ENCODE assay signal across 10 cellular contexts in the genomic region with DNA sequence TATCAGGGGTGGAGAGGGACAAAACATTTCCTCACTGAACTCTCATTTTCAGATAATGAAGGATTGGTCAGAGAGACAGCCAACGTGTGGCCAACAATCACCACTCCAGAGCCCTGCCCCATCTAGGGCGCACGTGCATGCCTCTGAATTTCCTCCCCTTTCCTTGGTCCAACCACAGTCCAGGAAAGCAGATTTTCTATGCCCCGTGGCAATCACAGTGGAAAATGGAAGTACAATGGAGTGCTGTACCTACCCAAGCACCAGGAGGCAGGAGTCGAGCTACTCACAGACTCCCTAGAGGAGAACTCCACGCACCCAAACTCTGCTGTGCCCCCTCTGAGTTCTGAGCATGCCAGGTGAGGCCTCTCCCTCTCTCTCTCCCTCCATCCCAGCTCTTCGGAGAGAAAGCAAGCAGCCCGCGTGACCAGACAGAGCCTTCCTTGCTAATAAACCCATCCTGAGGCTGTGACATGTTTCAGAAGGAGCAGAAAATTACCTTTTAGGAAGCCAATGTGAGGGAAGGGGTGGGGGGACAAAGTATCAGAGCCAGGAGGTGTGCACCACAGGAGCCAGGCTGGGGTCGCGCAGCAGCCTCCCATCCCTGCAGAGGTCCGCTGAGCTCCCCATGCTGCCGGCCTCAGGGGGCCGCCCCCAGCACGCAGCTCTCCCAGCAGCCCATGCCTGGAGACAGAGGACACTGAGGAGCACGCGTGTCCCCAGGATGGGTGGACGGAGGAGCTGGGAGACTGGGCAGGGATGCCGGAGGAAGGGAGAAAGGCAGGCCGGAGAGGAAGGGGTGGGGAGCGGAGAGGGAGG.
DNase-seq lines count a peak whose midpoint lies in the region; ATAC-seq and TF ChIP-seq lines count a peak whose summit lies in the region.
"Had no signal": no experiment of that assay in that cellular context is flagged by ENCODE, and none has a peak within 500 bp of the region (broad histone marks: within the 10 kb centered on the region; RNA-seq: fewer than 3 reads in every experiment).

No MANE protein-coding gene starts in this region.

- no peaks in the 10 kb centered on the region for H3K9me2 ChIP-seq in HCT116 (ENCODE audit: insufficient read depth)

- no peaks in the 10 kb centered on the region for H3K36me3 ChIP-seq in CD4-positive, CD25-positive, alpha-beta regulatory T cell (ENCODE audit: control insufficient read depth, insufficient read depth, low read length)
- H3K36me3 ChIP-seq in HCT116 (ENCODE audit: control insufficient read depth in 1 of 2, insufficient read depth in 2 of 2, low read length in 2 of 2): no peaks in the 10 kb centered on the region
- no peaks in the 10 kb centered on the region for H3K36me3 ChIP-seq in right atrium auricular region

- H3K27me3 ChIP-seq in CD4-positive, CD25-positive, alpha-beta regulatory T cell (ENCODE audit: control insufficient read depth, insufficient read depth, low read length): no peaks in the 10 kb centered on the region
- H3K27me3 ChIP-seq in HCT116 (ENCODE audit: insufficient read depth, low read length) (no peaks in the 10 kb centered on the region), right atrium auricular region (no peaks in the 10 kb centered on the region)

- TF ChIP-seq POLR2A in HCT116 (IDR thresholded peaks at IDR 0.05; ENCODE audit: borderline replicate concordance, extremely low read depth, insufficient read depth, insufficient read length): no peak

- no peak overlapping the region for H2AFZ ChIP-seq in HCT116 (ENCODE audit: low read depth, low read length, poor library complexity, severe bottlenecking)
- H2AFZ ChIP-seq: GM23338 had no signal

- CTCF ChIA-PET in HCT116 (lab: Charles Lee): no interaction called here
- CTCF ChIA-PET in activated CD8-positive, alpha-beta T cell treated with anti-CD3 and anti-CD28 coated beads for 36 hours (lab: Charles Lee): interaction anchor here (0.9 to 3.5 kb wide), 3 partner anchors 12 to 288 kb away, joined by 3 to 33 read pairs (median 9); no protein-coding TSS in a partner anchor

- BruUV-seq in HCT116 (replicated peaks; lab: Mats Ljungman, UMichigan): no TSS peak

- H3K36me3 Mint-ChIP-seq in CD4-positive, CD25-positive, alpha-beta regulatory T cell: no peaks in the 10 kb centered on the region
- H3K36me3 Mint-ChIP-seq in activated CD8-positive, alpha-beta T cell treated with anti-CD3 and anti-CD28 coated beads for 36 hours (ENCODE audit: low read depth): peaks cover 2% of the 10 kb centered on the region

- H4K20me1 ChIP-seq in HCT116 (ENCODE audit: insufficient read depth): no peaks in the 10 kb centered on the region

- intact Hi-C loops in HCT116 (cut with micrococcal nuclease): no loop called here
- intact Hi-C loops in activated CD8-positive, alpha-beta T cell treated with anti-CD3 and anti-CD28 coated beads for 36 hours (cut with micrococcal nuclease): loop anchor here (5.0 to 10.0 kb wide), 2 partner anchors 55 to 157 kb away; a partner anchor contains a TSS

- no peaks in the 10 kb centered on the region for H3K9me3 Mint-ChIP-seq in CD4-positive, CD25-positive, alpha-beta regulatory T cell
- no peaks in the 10 kb centered on the region for H3K9me3 Mint-ChIP-seq in activated CD8-positive, alpha-beta T cell treated with anti-CD3 and anti-CD28 coated beads for 36 hours
- H3K9me3 Mint-ChIP-seq: GM23338 had no signal

- no peak for DNase-seq in CD4-positive, CD25-positive, alpha-beta regulatory T cell
- no peak for DNase-seq in HCT116 (ENCODE audit: low read depth, low spot score)
- DNase-seq in activated CD8-positive, alpha-beta T cell treated with anti-CD3 and anti-CD28 coated beads for 36 hours: no peak
- no peak for DNase-seq in right atrium auricular region (ENCODE audit: low spot score)
- DNase-seq in CD1c-positive myeloid dendritic cell (ENCODE audit: extremely low spot score): no peak
- DNase-seq in NCI-H146 (lab: John Stamatoyannopoulos, UW): no peak
- DNase-seq: NCI-H1048, SIG-M5 had no signal

- peaks cover 9 to 67% (median 43%) of the 10 kb centered on the region in 4 donors for H3K4me1 Mint-ChIP-seq in CD4-positive, CD25-positive, alpha-beta regulatory T cell
- peaks cover 55% of the 10 kb centered on the region for H3K4me1 Mint-ChIP-seq in activated CD8-positive, alpha-beta T cell treated with anti-CD3 and anti-CD28 coated beads for 36 hours (ENCODE audit: low read depth)

- peak overlapping the region; percentile 79 for H3K27ac ChIP-seq in CD4-positive, CD25-positive, alpha-beta regulatory T cell (ENCODE audit: insufficient read depth, low read length, poor library complexity, severe bottlenecking)
- no peak overlapping the region for H3K27ac ChIP-seq in HCT116 (ENCODE audit: low read depth, low read length)
- H3K27ac ChIP-seq in right atrium auricular region: peak overlapping the region; percentile 74 to 86

- H3K4me3 Mint-ChIP-seq in CD4-positive, CD25-positive, alpha-beta regulatory T cell: peak overlapping the region in 3 of 4 donors; percentile 36 to 96 (median 84)
- peak overlapping the region; percentile 77 for H3K4me3 Mint-ChIP-seq in activated CD8-positive, alpha-beta T cell treated with anti-CD3 and anti-CD28 coated beads for 36 hours
- H3K4me3 Mint-ChIP-seq: GM23338 had no signal

- peak; percentile 21; the same call in 1 of the 2 replicates for TF ChIP-seq RAD21 in HCT116 (IDR thresholded peaks at IDR 0.05; ENCODE audit: low read depth)

- no peaks in the 10 kb centered on the region for H3K9me3 ChIP-seq in CD4-positive, CD25-positive, alpha-beta regulatory T cell (ENCODE audit: control insufficient read depth in 2 of 2, low read length in 2 of 2)
- no peaks in the 10 kb centered on the region for H3K9me3 ChIP-seq in HCT116 (ENCODE audit: control insufficient read depth in 1 of 2, insufficient read depth in 1 of 2, low read depth in 1 of 2, low read length in 2 of 2)
- H3K9me3 ChIP-seq in right atrium auricular region: no peaks in the 10 kb centered on the region

- RAD21 ChIA-PET in HCT116 (lab: Charles Lee; ENCODE audit: low non-redundant PET in 1 of 2, low total read pairs in 2 of 2, uncharacterized antibody in 2 of 2, unreplicated experiment in 2 of 2): no interaction called here

- TF ChIP-seq CTCF in HCT116 (IDR thresholded peaks at IDR 0.05 in 2 of 3, conservative IDR thresholded peaks at IDR 0.05 in 1 of 3; ENCODE audit: borderline replicate concordance in 1 of 3, insufficient read depth in 1 of 3, low read depth in 2 of 3, low read length in 2 of 3): no peak
- no peak for TF ChIP-seq CTCF in activated CD8-positive, alpha-beta T cell treated with anti-CD3 and anti-CD28 coated beads for 36 hours (IDR thresholded peaks at IDR 0.05)
- no peak for TF ChIP-seq CTCF in right atrium auricular region (IDR thresholded peaks at IDR 0.05)

- peaks cover 49% of the 10 kb centered on the region for H3K4me1 ChIP-seq in CD4-positive, CD25-positive, alpha-beta regulatory T cell (ENCODE audit: control insufficient read depth, insufficient read depth, low read length, poor library complexity, severe bottlenecking)
- H3K4me1 ChIP-seq in HCT116 (ENCODE audit: control insufficient read depth in 1 of 2, insufficient read depth in 2 of 2, low read length in 2 of 2) (peaks cover 15 to 23% of the 10 kb centered on the region in 2 experiments), right atrium auricular region (peaks cover 0 to 70% of the 10 kb centered on the region in 2 donors)

- H3K4me3 ChIP-seq in CD4-positive, CD25-positive, alpha-beta regulatory T cell (ENCODE audit: low read depth, low read length): no peak overlapping the region
- H3K4me3 ChIP-seq in HCT116 (replicated peaks in 1 of 2; ENCODE audit: low read depth in 1 of 2, low read length in 2 of 2) (no peak overlapping the region), right atrium auricular region (no peak overlapping the region)
- H3K4me3 ChIP-seq: GM23338 had no signal

- H3K79me2 ChIP-seq in HCT116 (ENCODE audit: insufficient read depth, low read length): no peaks in the 10 kb centered on the region; the same call in 1 of the 2 replicates

- no peak for ATAC-seq in CD4-positive, CD25-positive, alpha-beta regulatory T cell (ENCODE audit: low read depth in 2 of 2)
- ATAC-seq in HCT116 (0 out of 2 replicates have a peak, but pooled peaks have one; percentile 19), HG03439 (IDR thresholded peaks at IDR 0.05; ENCODE audit: unreplicated experiment) (no peak)
- ATAC-seq in activated CD8-positive, alpha-beta T cell treated with anti-CD3 and anti-CD28 coated beads for 36 hours: no peak
- ATAC-seq: GM23338 had no signal

- peak overlapping the region; percentile 89 to 97 (median 95) for H3K27ac Mint-ChIP-seq in CD4-positive, CD25-positive, alpha-beta regulatory T cell
- H3K27ac Mint-ChIP-seq in activated CD8-positive, alpha-beta T cell treated with anti-CD3 and anti-CD28 coated beads for 36 hours: peak overlapping the region; percentile 93
- H3K27ac Mint-ChIP-seq: GM23338 had no signal

- POLR2A ChIA-PET in HCT116 (lab: Charles Lee): no interaction called here
- POLR2A ChIA-PET in activated CD8-positive, alpha-beta T cell treated with anti-CD3 and anti-CD28 coated beads for 36 hours (lab: Charles Lee): interaction anchor here (0.7 to 4.5 kb wide), 9 partner anchors 11 to 102 kb away, joined by 3 to 28 read pairs (median 12); a partner anchor contains a TSS

- H3K27me3 Mint-ChIP-seq in CD4-positive, CD25-positive, alpha-beta regulatory T cell: peaks cover 4% of the 10 kb centered on the region
- no peaks in the 10 kb centered on the region for H3K27me3 Mint-ChIP-seq in activated CD8-positive, alpha-beta T cell treated with anti-CD3 and anti-CD28 coated beads for 36 hours

- H3K9ac ChIP-seq in HCT116 (ENCODE audit: low read length): no peak overlapping the region

- H3K4me2 ChIP-seq in HCT116 (ENCODE audit: low read length): no peak overlapping the region
- H3K4me2 ChIP-seq: GM23338 had no signal

TF ChIP-seq in HCT116, 20 proteins besides CTCF, POLR2A, EP300 and RAD21 (continues in another document):
- TF ChIP-seq, protein P1, sequence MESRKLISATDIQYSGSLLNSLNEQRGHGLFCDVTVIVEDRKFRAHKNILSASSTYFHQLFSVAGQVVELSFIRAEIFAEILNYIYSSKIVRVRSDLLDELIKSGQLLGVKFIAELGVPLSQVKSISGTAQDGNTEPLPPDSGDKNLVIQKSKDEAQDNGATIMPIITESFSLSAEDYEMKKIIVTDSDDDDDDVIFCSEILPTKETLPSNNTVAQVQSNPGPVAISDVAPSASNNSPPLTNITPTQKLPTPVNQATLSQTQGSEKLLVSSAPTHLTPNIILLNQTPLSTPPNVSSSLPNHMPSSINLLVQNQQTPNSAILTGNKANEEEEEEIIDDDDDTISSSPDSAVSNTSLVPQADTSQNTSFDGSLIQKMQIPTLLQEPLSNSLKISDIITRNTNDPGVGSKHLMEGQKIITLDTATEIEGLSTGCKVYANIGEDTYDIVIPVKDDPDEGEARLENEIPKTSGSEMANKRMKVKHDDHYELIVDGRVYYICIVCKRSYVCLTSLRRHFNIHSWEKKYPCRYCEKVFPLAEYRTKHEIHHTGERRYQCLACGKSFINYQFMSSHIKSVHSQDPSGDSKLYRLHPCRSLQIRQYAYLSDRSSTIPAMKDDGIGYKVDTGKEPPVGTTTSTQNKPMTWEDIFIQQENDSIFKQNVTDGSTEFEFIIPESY (IDR thresholded peaks at IDR 0.05; ENCODE audit: extremely low read depth, insufficient replicate concordance, low read length): no peak
- no peak for TF ChIP-seq SP1 (IDR thresholded peaks at IDR 0.05; ENCODE audit: low read depth)
